2 cellular contexts compared by ENCODE assay signal in the genomic region with DNA sequence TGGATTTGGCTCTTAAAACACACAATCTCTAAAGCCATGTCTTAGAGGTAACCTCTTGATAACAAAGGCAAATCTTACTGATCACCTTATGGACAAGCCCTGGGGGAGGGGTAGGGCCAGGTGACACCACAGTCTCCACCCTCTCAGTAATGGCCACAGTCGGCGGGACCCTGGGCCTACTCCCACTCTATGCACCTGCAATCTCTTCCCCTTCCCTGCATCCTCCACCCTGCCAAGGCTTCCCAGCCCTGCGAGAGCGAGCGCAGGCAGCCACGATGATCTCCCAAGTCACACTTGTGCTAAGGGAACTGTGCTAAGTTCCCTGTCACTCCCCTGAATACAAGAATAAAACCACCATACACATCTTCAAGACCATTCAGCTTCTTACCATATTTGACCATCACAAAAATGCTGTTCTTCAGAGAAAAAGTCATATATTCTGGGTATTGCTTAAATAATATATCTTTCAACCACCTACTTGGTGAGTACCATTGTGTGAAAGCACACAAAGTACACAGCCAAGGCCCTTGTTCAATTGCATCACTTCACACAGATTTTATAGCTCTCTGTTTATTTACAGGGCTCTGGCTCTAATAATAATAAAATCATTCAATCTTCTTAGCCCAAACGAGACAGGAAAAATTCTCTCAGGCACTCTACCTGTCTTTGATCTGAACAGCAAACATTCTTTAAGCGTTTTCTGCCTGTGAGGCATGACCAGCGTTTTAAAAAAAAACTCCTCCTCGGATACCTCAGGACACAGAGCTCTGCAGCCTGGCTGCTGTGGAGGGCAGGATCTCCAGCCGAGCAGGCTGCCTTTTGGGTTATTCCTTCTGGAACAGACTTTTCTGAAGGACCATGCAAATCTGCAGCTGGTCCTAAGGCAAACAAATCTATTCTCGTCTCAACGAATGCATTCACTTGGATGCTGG.
TF ChIP-seq lines count a peak whose summit lies in the region.

No MANE protein-coding gene starts in this region.

TF ChIP-seq in SK-N-SH, 30 proteins besides CTCF, POLR2A, EP300 and RAD21 (continued from another document):
- TF ChIP-seq, protein P1, sequence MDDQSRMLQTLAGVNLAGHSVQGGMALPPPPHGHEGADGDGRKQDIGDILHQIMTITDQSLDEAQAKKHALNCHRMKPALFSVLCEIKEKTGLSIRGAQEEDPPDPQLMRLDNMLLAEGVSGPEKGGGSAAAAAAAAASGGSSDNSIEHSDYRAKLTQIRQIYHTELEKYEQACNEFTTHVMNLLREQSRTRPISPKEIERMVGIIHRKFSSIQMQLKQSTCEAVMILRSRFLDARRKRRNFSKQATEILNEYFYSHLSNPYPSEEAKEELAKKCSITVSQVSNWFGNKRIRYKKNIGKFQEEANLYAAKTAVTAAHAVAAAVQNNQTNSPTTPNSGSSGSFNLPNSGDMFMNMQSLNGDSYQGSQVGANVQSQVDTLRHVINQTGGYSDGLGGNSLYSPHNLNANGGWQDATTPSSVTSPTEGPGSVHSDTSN (IDR thresholded peaks at IDR 0.05), result no peak
- TF ChIP-seq RXRA (IDR thresholded peaks at IDR 0.05; ENCODE audit: borderline replicate concordance, low read depth), result no peak
- TF ChIP-seq TAF1 (IDR thresholded peaks at IDR 0.05; ENCODE audit: borderline replicate concordance, low read depth, low read length), result no peak
- no peak for TF ChIP-seq MXI1 (IDR thresholded peaks at IDR 0.05; ENCODE audit: low read depth, low read length)
- TF ChIP-seq FOXJ3 (CRISPR knock-in tag; IDR thresholded peaks at IDR 0.05), result no peak
- no peak for TF ChIP-seq EZH2phosphoT487 (IDR thresholded peaks at IDR 0.05; ENCODE audit: borderline replicate concordance, low read depth)
- TF ChIP-seq JUND (IDR thresholded peaks at IDR 0.05), result no peak

TF ChIP-seq in SK-N-SH treated with all-trans-retinoic acid at 6 μM for 48 hours, 23 proteins besides CTCF, POLR2A, EP300 and RAD21 (continued from another document):
- TF ChIP-seq, protein P2, sequence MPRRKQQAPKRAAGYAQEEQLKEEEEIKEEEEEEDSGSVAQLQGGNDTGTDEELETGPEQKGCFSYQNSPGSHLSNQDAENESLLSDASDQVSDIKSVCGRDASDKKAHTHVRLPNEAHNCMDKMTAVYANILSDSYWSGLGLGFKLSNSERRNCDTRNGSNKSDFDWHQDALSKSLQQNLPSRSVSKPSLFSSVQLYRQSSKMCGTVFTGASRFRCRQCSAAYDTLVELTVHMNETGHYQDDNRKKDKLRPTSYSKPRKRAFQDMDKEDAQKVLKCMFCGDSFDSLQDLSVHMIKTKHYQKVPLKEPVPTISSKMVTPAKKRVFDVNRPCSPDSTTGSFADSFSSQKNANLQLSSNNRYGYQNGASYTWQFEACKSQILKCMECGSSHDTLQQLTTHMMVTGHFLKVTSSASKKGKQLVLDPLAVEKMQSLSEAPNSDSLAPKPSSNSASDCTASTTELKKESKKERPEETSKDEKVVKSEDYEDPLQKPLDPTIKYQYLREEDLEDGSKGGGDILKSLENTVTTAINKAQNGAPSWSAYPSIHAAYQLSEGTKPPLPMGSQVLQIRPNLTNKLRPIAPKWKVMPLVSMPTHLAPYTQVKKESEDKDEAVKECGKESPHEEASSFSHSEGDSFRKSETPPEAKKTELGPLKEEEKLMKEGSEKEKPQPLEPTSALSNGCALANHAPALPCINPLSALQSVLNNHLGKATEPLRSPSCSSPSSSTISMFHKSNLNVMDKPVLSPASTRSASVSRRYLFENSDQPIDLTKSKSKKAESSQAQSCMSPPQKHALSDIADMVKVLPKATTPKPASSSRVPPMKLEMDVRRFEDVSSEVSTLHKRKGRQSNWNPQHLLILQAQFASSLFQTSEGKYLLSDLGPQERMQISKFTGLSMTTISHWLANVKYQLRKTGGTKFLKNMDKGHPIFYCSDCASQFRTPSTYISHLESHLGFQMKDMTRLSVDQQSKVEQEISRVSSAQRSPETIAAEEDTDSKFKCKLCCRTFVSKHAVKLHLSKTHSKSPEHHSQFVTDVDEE (CRISPR knock-in tag; IDR thresholded peaks at IDR 0.05), result no peak
- TF ChIP-seq GLIS3 (CRISPR knock-in tag; IDR thresholded peaks at IDR 0.05), result no peak
- TF ChIP-seq, protein P3, sequence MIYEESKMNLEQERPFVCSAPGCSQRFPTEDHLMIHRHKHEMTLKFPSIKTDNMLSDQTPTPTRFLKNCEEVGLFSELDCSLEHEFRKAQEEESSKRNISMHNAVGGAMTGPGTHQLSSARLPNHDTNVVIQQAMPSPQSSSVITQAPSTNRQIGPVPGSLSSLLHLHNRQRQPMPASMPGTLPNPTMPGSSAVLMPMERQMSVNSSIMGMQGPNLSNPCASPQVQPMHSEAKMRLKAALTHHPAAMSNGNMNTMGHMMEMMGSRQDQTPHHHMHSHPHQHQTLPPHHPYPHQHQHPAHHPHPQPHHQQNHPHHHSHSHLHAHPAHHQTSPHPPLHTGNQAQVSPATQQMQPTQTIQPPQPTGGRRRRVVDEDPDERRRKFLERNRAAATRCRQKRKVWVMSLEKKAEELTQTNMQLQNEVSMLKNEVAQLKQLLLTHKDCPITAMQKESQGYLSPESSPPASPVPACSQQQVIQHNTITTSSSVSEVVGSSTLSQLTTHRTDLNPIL (CRISPR knock-in tag; IDR thresholded peaks at IDR 0.05; ENCODE audit: low read depth), result no peak
